ENCODE assay signal across 18 cellular contexts in the genomic region with DNA sequence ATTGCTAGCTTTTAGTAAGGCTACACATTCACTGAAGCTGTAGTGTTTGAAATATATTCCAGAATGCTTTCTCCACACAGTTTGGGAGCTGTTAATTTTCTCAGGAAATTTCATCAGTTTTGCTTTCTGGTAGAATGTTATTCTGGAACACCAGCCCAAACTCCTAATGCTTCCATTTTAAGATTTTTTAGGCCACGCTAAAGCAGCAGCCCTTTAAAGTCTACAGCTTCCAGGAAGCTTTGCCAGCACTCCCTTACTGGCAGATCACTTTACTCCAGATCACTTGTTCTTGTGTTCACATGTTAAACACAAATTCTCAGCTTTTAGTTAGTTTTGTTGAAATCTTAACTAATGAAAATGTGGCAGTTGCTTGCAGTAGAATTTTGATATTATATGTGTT.
DNase-seq lines count a peak whose midpoint lies in the region; ATAC-seq and TF ChIP-seq lines count a peak whose summit lies in the region.
"Had no signal": no experiment of that assay in that cellular context is flagged by ENCODE, and none has a peak within 500 bp of the region (broad histone marks: within the 10 kb centered on the region; RNA-seq: fewer than 3 reads in every experiment).

No MANE protein-coding gene starts in this region.

- peak overlapping the region; percentile 21 for H2AFZ ChIP-seq in smooth muscle cell (ENCODE audit: low read depth)
- H2AFZ ChIP-seq: GM23248 had no signal

- no peaks in the 10 kb centered on the region for H3K9me3 ChIP-seq in smooth muscle cell (replicated peaks; ENCODE audit: low read depth)
- H3K9me3 ChIP-seq: BLaER1 had no signal

- TF ChIP-seq CTCF in brain (conservative IDR thresholded peaks at IDR 0.05), result no peak
- no peak for TF ChIP-seq CTCF in smooth muscle cell (IDR thresholded peaks at IDR 0.05; ENCODE audit: borderline replicate concordance, insufficient read depth, poor library complexity, severe bottlenecking)

- no peaks in the 10 kb centered on the region for H3K4me1 ChIP-seq in smooth muscle cell (ENCODE audit: low read depth)
- H3K4me1 ChIP-seq: BLaER1 had no signal

- no peaks in the 10 kb centered on the region for H3F3A ChIP-seq in smooth muscle cell (ENCODE audit: low read depth)

- ATAC-seq in GM21737 (IDR thresholded peaks at IDR 0.05; ENCODE audit: unreplicated experiment) (peak; percentile 30), HG03460 (IDR thresholded peaks at IDR 0.05; ENCODE audit: unreplicated experiment) (peak; percentile 29), GM19467 (IDR thresholded peaks at IDR 0.05; ENCODE audit: unreplicated experiment) (no peak)

- H3K9ac ChIP-seq in smooth muscle cell (ENCODE audit: low read depth), result no peak overlapping the region
- H3K9ac ChIP-seq: BLaER1, GM23248 had no signal

- H3K4me1 Mint-ChIP-seq in brain (peaks cover 10% of the 10 kb centered on the region), immature natural killer cell (no peaks in the 10 kb centered on the region)
- H3K4me1 Mint-ChIP-seq: CD8-positive, alpha-beta memory T cell had no signal

- H3K4me3 ChIP-seq in smooth muscle cell, result no peak overlapping the region
- H3K4me3 ChIP-seq: BLaER1, GM23248 had no signal

- H3K27ac Mint-ChIP-seq in brain, result peak overlapping the region in 4 of 5 experiments; percentile 23 to 84 (median 72)
- H3K27ac Mint-ChIP-seq in immature natural killer cell, result no peak overlapping the region
- H3K27ac Mint-ChIP-seq: CD8-positive, alpha-beta memory T cell; T-helper 1 cell treated with Interleukin-12 subunit alpha and Interleukin-12 subunit beta and Interleukin-4 antibody, amounts not matched to agents 30 μg/mL and 1 μg/mL, for 36 hours had no signal

- H3K27ac ChIP-seq in smooth muscle cell (ENCODE audit: low read depth), result no peak overlapping the region
- H3K27ac ChIP-seq: BLaER1, GM23248 had no signal

- 64% methylated on average over 1 of the region's 1 CpG for WGBS in smooth muscle cell (ENCODE audit: low lambda C conversion rate)

- no peak overlapping the region for H3K4me2 ChIP-seq in smooth muscle cell
- H3K4me2 ChIP-seq: BLaER1 had no signal

- no peaks in the 10 kb centered on the region for H4K20me1 ChIP-seq in smooth muscle cell (ENCODE audit: low read depth)
- H4K20me1 ChIP-seq: BLaER1 had no signal

- H3K79me2 ChIP-seq in smooth muscle cell (ENCODE audit: low read depth), result no peaks in the 10 kb centered on the region

- H3K36me3 ChIP-seq in smooth muscle cell (ENCODE audit: low read depth), result no peaks in the 10 kb centered on the region
- H3K36me3 ChIP-seq: BLaER1 had no signal

- no peaks in the 10 kb centered on the region for H3K9me3 Mint-ChIP-seq in brain
- peaks cover 0 to 5% (median under 1%) of the 10 kb centered on the region in 6 donors for H3K9me3 Mint-ChIP-seq in immature natural killer cell
- H3K9me3 Mint-ChIP-seq: T-helper 1 cell treated with Interleukin-12 subunit alpha and Interleukin-12 subunit beta and Interleukin-4 antibody, amounts not matched to agents 30 μg/mL and 1 μg/mL, for 36 hours had no signal

- H3K27me3 ChIP-seq in smooth muscle cell (ENCODE audit: low read depth), result no peaks in the 10 kb centered on the region
- H3K27me3 ChIP-seq: BLaER1 had no signal

- H3K36me3 Mint-ChIP-seq in brain (no peaks in the 10 kb centered on the region), immature natural killer cell (no peaks in the 10 kb centered on the region)
- H3K36me3 Mint-ChIP-seq: CD8-positive, alpha-beta memory T cell had no signal

- DNase-seq in smooth muscle cell (lab: John Stamatoyannopoulos, UW; ENCODE audit: unreplicated experiment) (no peak), activated gamma-delta T cell (lab: John Stamatoyannopoulos, UW) (no peak), Ammon's horn (ENCODE audit: low spot score) (no peak), immature natural killer cell (no peak)
- DNase-seq: CD8-positive, alpha-beta memory T cell; DND-41; GF-D8; GM23248; KBM-7; NCI-H1048; NCI-H2107; SHP77 treated with DMSO at 0.1 percent for 48 hours had no signal

- no peaks in the 10 kb centered on the region for H3K27me3 Mint-ChIP-seq in brain
- peaks cover 0 to 4% (median 0%) of the 10 kb centered on the region in 3 donors for H3K27me3 Mint-ChIP-seq in immature natural killer cell (ENCODE audit: low read depth in 3 of 3)
- H3K27me3 Mint-ChIP-seq: CD8-positive, alpha-beta memory T cell had no signal

- H3K4me3 Mint-ChIP-seq in brain, result no peak overlapping the region
- H3K4me3 Mint-ChIP-seq in immature natural killer cell, result no peak overlapping the region
- H3K4me3 Mint-ChIP-seq: CD8-positive, alpha-beta memory T cell; T-helper 1 cell treated with Interleukin-12 subunit alpha and Interleukin-12 subunit beta and Interleukin-4 antibody, amounts not matched to agents 30 μg/mL and 1 μg/mL, for 36 hours had no signal

Comparison
In these comparisons a context has a peak if more than half of its experiments do, and no peak if none do; other contexts are left out.
1. H3K27ac Mint-ChIP-seq: peak in brain (4 of 5); none in immature natural killer cell (0 of 6).